Comparison of ENCODE assay signal across 1 cellular context in genomic region chr6:34391711-34392496, GRCh38.
TF ChIP-seq lines count a peak whose summit lies in the region.

No MANE protein-coding gene starts in this region.

TF ChIP-seq in HepG2, 621 proteins besides CTCF, POLR2A, EP300 and RAD21 (continued from another document and continues in another):
- 0 out of 2 replicates have a peak, but pooled peaks have one; percentile 41 for TF ChIP-seq HBP1 (CRISPR knock-in tag; IDR thresholded peaks at IDR 0.05; ENCODE audit: low read depth)
- TF ChIP-seq NAIF1 (CRISPR knock-in tag; IDR thresholded peaks at IDR 0.05; ENCODE audit: borderline replicate concordance), result peak; percentile 93
- TF ChIP-seq EEA1 (CRISPR knock-in tag; IDR thresholded peaks at IDR 0.05; ENCODE audit: borderline replicate concordance), result no peak
- TF ChIP-seq, protein P1, sequence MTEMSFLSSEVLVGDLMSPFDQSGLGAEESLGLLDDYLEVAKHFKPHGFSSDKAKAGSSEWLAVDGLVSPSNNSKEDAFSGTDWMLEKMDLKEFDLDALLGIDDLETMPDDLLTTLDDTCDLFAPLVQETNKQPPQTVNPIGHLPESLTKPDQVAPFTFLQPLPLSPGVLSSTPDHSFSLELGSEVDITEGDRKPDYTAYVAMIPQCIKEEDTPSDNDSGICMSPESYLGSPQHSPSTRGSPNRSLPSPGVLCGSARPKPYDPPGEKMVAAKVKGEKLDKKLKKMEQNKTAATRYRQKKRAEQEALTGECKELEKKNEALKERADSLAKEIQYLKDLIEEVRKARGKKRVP (CRISPR knock-in tag; IDR thresholded peaks at IDR 0.05), result no peak; a peak in 1 of 4 replicates
- no peak for TF ChIP-seq ZNF256 (CRISPR knock-in tag; conservative IDR thresholded peaks at IDR 0.05)
- no peak for TF ChIP-seq ZFP36L1 (CRISPR knock-in tag; IDR thresholded peaks at IDR 0.05)
- TF ChIP-seq ZSCAN22 (CRISPR knock-in tag; IDR thresholded peaks at IDR 0.05), result 0 out of 2 replicates have a peak, but pooled peaks have one; percentile 28
- TF ChIP-seq ZNF451 (CRISPR knock-in tag; IDR thresholded peaks at IDR 0.05), result peak; percentile 89; the same call in 1 of the 2 replicates
- TF ChIP-seq CHCHD3 (CRISPR knock-in tag; IDR thresholded peaks at IDR 0.05), result no peak; the same call in 1 of the 2 replicates
- no peak; the same call in 1 of the 2 replicates for TF ChIP-seq ZNF124 (CRISPR knock-in tag; IDR thresholded peaks at IDR 0.05)
- peak; percentile 91 for TF ChIP-seq ZMAT3 (CRISPR knock-in tag; conservative IDR thresholded peaks at IDR 0.05)
- no peak for TF ChIP-seq SKI (IDR thresholded peaks at IDR 0.05; ENCODE audit: partially characterized antibody)
- peak; percentile 98 for TF ChIP-seq TGIF2 (CRISPR knock-in tag; IDR thresholded peaks at IDR 0.05)
- TF ChIP-seq ZNF251 (CRISPR knock-in tag; IDR thresholded peaks at IDR 0.05), result no peak; the same call in 1 of the 2 replicates
- no peak for TF ChIP-seq ZNF572 (CRISPR knock-in tag; IDR thresholded peaks at IDR 0.05)
- 0 out of 2 replicates have a peak, but pooled peaks have one; percentile 67 for TF ChIP-seq ZNF720 (CRISPR knock-in tag; IDR thresholded peaks at IDR 0.05)
- TF ChIP-seq, protein P2, sequence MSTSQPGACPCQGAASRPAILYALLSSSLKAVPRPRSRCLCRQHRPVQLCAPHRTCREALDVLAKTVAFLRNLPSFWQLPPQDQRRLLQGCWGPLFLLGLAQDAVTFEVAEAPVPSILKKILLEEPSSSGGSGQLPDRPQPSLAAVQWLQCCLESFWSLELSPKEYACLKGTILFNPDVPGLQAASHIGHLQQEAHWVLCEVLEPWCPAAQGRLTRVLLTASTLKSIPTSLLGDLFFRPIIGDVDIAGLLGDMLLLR (CRISPR knock-in tag; IDR thresholded peaks at IDR 0.05), result peak; percentile 84; the same call in 1 of the 2 replicates
- TF ChIP-seq, protein P3, sequence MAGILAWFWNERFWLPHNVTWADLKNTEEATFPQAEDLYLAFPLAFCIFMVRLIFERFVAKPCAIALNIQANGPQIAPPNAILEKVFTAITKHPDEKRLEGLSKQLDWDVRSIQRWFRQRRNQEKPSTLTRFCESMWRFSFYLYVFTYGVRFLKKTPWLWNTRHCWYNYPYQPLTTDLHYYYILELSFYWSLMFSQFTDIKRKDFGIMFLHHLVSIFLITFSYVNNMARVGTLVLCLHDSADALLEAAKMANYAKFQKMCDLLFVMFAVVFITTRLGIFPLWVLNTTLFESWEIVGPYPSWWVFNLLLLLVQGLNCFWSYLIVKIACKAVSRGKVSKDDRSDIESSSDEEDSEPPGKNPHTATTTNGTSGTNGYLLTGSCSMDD (CRISPR knock-in tag; IDR thresholded peaks at IDR 0.05), result no peak
- 0 out of 2 replicates have a peak, but pooled peaks have one; percentile 24 for TF ChIP-seq TOPORS (CRISPR knock-in tag; IDR thresholded peaks at IDR 0.05)
- TF ChIP-seq CREM (IDR thresholded peaks at IDR 0.05), result no peak
- TF ChIP-seq CREM (CRISPR knock-in tag; IDR thresholded peaks at IDR 0.05), result no peak
- TF ChIP-seq, protein P4, sequence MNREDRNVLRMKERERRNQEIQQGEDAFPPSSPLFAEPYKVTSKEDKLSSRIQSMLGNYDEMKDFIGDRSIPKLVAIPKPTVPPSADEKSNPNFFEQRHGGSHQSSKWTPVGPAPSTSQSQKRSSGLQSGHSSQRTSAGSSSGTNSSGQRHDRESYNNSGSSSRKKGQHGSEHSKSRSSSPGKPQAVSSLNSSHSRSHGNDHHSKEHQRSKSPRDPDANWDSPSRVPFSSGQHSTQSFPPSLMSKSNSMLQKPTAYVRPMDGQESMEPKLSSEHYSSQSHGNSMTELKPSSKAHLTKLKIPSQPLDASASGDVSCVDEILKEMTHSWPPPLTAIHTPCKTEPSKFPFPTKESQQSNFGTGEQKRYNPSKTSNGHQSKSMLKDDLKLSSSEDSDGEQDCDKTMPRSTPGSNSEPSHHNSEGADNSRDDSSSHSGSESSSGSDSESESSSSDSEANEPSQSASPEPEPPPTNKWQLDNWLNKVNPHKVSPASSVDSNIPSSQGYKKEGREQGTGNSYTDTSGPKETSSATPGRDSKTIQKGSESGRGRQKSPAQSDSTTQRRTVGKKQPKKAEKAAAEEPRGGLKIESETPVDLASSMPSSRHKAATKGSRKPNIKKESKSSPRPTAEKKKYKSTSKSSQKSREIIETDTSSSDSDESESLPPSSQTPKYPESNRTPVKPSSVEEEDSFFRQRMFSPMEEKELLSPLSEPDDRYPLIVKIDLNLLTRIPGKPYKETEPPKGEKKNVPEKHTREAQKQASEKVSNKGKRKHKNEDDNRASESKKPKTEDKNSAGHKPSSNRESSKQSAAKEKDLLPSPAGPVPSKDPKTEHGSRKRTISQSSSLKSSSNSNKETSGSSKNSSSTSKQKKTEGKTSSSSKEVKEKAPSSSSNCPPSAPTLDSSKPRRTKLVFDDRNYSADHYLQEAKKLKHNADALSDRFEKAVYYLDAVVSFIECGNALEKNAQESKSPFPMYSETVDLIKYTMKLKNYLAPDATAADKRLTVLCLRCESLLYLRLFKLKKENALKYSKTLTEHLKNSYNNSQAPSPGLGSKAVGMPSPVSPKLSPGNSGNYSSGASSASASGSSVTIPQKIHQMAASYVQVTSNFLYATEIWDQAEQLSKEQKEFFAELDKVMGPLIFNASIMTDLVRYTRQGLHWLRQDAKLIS (CRISPR knock-in tag; IDR thresholded peaks at IDR 0.05), result no peak
- no peak for TF ChIP-seq ZNF784 (CRISPR knock-in tag; IDR thresholded peaks at IDR 0.05; ENCODE audit: borderline replicate concordance)
- TF ChIP-seq JDP2 (CRISPR knock-in tag; IDR thresholded peaks at IDR 0.05; ENCODE audit: borderline replicate concordance), result no peak
- no peak for TF ChIP-seq ZNF567 (CRISPR knock-in tag; IDR thresholded peaks at IDR 0.05; ENCODE audit: borderline replicate concordance)
- no peak; the same call in 1 of the 2 replicates for TF ChIP-seq ZNF12 (CRISPR knock-in tag; IDR thresholded peaks at IDR 0.05)
- TF ChIP-seq HNF1B (CRISPR knock-in tag; IDR thresholded peaks at IDR 0.05), result peak; percentile 64
- TF ChIP-seq SRSF9 (IDR thresholded peaks at IDR 0.05; ENCODE audit: borderline replicate concordance, insufficient read depth, low read depth, low read length, poor library complexity, severe bottlenecking), result no peak
- no peak for TF ChIP-seq ZNF362 (CRISPR knock-in tag; IDR thresholded peaks at IDR 0.05; ENCODE audit: borderline replicate concordance)
- no peak; the same call in 1 of the 2 replicates for TF ChIP-seq SMAD9 (CRISPR knock-in tag; IDR thresholded peaks at IDR 0.05)
- TF ChIP-seq TP53 (CRISPR knock-in tag; conservative IDR thresholded peaks at IDR 0.05), result peak; percentile 30; the same call in 1 of the 2 replicates
- TF ChIP-seq ATF7-NPFF (CRISPR knock-in tag; IDR thresholded peaks at IDR 0.05; ENCODE audit: low read depth), result no peak
- no peak for TF ChIP-seq ZNF282 (IDR thresholded peaks at IDR 0.05; ENCODE audit: partially characterized antibody)
- TF ChIP-seq THYN1 (CRISPR knock-in tag; IDR thresholded peaks at IDR 0.05; ENCODE audit: borderline replicate concordance, low read depth), result no peak
- TF ChIP-seq, protein P5, sequence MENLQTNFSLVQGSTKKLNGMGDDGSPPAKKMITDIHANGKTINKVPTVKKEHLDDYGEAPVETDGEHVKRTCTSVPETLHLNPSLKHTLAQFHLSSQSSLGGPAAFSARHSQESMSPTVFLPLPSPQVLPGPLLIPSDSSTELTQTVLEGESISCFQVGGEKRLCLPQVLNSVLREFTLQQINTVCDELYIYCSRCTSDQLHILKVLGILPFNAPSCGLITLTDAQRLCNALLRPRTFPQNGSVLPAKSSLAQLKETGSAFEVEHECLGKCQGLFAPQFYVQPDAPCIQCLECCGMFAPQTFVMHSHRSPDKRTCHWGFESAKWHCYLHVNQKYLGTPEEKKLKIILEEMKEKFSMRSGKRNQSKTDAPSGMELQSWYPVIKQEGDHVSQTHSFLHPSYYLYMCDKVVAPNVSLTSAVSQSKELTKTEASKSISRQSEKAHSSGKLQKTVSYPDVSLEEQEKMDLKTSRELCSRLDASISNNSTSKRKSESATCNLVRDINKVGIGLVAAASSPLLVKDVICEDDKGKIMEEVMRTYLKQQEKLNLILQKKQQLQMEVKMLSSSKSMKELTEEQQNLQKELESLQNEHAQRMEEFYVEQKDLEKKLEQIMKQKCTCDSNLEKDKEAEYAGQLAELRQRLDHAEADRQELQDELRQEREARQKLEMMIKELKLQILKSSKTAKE (CRISPR knock-in tag; IDR thresholded peaks at IDR 0.05; ENCODE audit: borderline replicate concordance), result no peak; the same call in 1 of the 2 replicates
- TF ChIP-seq ZNF563 (CRISPR knock-in tag; IDR thresholded peaks at IDR 0.05), result peak; percentile 78; the same call in 1 of the 2 replicates
- no peak for TF ChIP-seq ZUFSP (CRISPR knock-in tag; IDR thresholded peaks at IDR 0.05; ENCODE audit: borderline replicate concordance)
- TF ChIP-seq ZNF660 (CRISPR knock-in tag; IDR thresholded peaks at IDR 0.05; ENCODE audit: borderline replicate concordance, low read depth), result no peak
- TF ChIP-seq SMAD3 (CRISPR knock-in tag; IDR thresholded peaks at IDR 0.05), result no peak
- TF ChIP-seq TARDBP (CRISPR knock-in tag; IDR thresholded peaks at IDR 0.05), result 0 out of 2 replicates have a peak, but pooled peaks have one; percentile 43
- peak; percentile 49; the same call in 1 of the 2 replicates for TF ChIP-seq ZSCAN25 (CRISPR knock-in tag; IDR thresholded peaks at IDR 0.05)
- TF ChIP-seq, protein P6, sequence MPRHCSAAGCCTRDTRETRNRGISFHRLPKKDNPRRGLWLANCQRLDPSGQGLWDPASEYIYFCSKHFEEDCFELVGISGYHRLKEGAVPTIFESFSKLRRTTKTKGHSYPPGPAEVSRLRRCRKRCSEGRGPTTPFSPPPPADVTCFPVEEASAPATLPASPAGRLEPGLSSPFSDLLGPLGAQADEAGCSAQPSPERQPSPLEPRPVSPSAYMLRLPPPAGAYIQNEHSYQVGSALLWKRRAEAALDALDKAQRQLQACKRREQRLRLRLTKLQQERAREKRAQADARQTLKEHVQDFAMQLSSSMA (CRISPR knock-in tag; IDR thresholded peaks at IDR 0.05), result peak; percentile 50; the same call in 1 of the 2 replicates
- no peak for TF ChIP-seq TEAD3 (CRISPR knock-in tag; optimal IDR thresholded peaks at IDR 0.05; ENCODE audit: borderline replicate concordance)
- TF ChIP-seq ZNF383 (CRISPR knock-in tag; IDR thresholded peaks at IDR 0.05; ENCODE audit: borderline replicate concordance), result 0 out of 2 replicates have a peak, but pooled peaks have one; percentile 20
- TF ChIP-seq, protein P7, sequence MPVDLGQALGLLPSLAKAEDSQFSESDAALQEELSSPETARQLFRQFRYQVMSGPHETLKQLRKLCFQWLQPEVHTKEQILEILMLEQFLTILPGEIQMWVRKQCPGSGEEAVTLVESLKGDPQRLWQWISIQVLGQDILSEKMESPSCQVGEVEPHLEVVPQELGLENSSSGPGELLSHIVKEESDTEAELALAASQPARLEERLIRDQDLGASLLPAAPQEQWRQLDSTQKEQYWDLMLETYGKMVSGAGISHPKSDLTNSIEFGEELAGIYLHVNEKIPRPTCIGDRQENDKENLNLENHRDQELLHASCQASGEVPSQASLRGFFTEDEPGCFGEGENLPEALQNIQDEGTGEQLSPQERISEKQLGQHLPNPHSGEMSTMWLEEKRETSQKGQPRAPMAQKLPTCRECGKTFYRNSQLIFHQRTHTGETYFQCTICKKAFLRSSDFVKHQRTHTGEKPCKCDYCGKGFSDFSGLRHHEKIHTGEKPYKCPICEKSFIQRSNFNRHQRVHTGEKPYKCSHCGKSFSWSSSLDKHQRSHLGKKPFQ (CRISPR knock-in tag; IDR thresholded peaks at IDR 0.05; ENCODE audit: insufficient replicate concordance), result no peak
- TF ChIP-seq GTF2F1 (IDR thresholded peaks at IDR 0.05; ENCODE audit: low read length), result no peak
- TF ChIP-seq LCORL (IDR thresholded peaks at IDR 0.05), result no peak
- no peak for TF ChIP-seq LCORL (CRISPR knock-in tag; IDR thresholded peaks at IDR 0.05)
